In genomic region chr1:160997323-160998038, GRCh38 we compare ENCODE assay signal across 1 cellular context.
TF ChIP-seq lines count a peak whose summit lies in the region.

No MANE protein-coding gene starts in this region.

TF ChIP-seq in HCT116, 20 proteins besides CTCF, POLR2A, EP300 and RAD21 (continued from another document):
- no peak for TF ChIP-seq REST (IDR thresholded peaks at IDR 0.05; ENCODE audit: low read depth)
- TF ChIP-seq EZH2 (IDR thresholded peaks at IDR 0.05) = no peak
- no peak for TF ChIP-seq FOSL1 (IDR thresholded peaks at IDR 0.05; ENCODE audit: low read depth)
- TF ChIP-seq CBX3 (IDR thresholded peaks at IDR 0.05; ENCODE audit: low read depth) = no peak
- TF ChIP-seq SIN3A (IDR thresholded peaks at IDR 0.05; ENCODE audit: low read depth) = no peak
- no peak for TF ChIP-seq ZNF274 (IDR thresholded peaks at IDR 0.05; ENCODE audit: low read depth, low read length)
- TF ChIP-seq SP1 (IDR thresholded peaks at IDR 0.05; ENCODE audit: low read depth) = no peak
- no peak for TF ChIP-seq MAX (IDR thresholded peaks at IDR 0.05)
- no peak for TF ChIP-seq ATF3 (IDR thresholded peaks at IDR 0.05)
TF ChIP-seq in HCT116: peak in this region for 0.
